In genomic region chr9:71962328-71962727, GRCh38 we compare ENCODE assay signal across 14 cellular contexts.
"Had no signal": no experiment of that assay in that cellular context is flagged by ENCODE, and none has a peak within 500 bp of the region (broad histone marks: within the 10 kb centered on the region; RNA-seq: fewer than 3 reads in every experiment).

No MANE protein-coding gene starts in this region.

- H3K36me3 ChIP-seq: upper lobe of right lung had no signal

- H3K4me3 ChIP-seq: gastroesophageal sphincter, heart left ventricle, suprapubic skin, upper lobe of right lung had no signal

- ATAC-seq: activated CD8-positive, alpha-beta memory T cell treated with anti-CD3 and anti-CD28 coated beads, Interleukin-2, amount 10 ng/mL, durations not matched to agents 7 days and 5 days; gastroesophageal sphincter; left ventricle myocardium superior; T-cell; upper lobe of right lung had no signal

- H3K27ac ChIP-seq: gastroesophageal sphincter, heart left ventricle, suprapubic skin, upper lobe of right lung had no signal

- H3K4me1 ChIP-seq: gastroesophageal sphincter, heart left ventricle, suprapubic skin, upper lobe of right lung had no signal

- DNase-seq: activated B cell treated with CpG ODN at 0.5 μM for 24 hours; activated CD4-positive, alpha-beta memory T cell treated with anti-CD3 and anti-CD28 coated beads, Interleukin-2, amount 10 ng/mL, durations not matched to agents 7 days and 5 days; activated CD4-positive, alpha-beta T cell treated with anti-CD3 and anti-CD28 coated beads for 4 hours; activated CD8-positive, alpha-beta memory T cell treated with anti-CD3 and anti-CD28 coated beads, Interleukin-2, amount 10 ng/mL, durations not matched to agents 7 days and 5 days; activated naive CD8-positive, alpha-beta T cell treated with anti-CD3 and anti-CD28 coated beads for 36 hours; amniotic stem cell; dermis blood vessel endothelial cell; endodermal cell; heart left ventricle; left ventricle myocardium superior; T-cell; upper lobe of right lung had no signal

- H3K9me3 ChIP-seq: gastroesophageal sphincter, suprapubic skin, upper lobe of right lung had no signal

- H3K27me3 ChIP-seq: gastroesophageal sphincter, heart left ventricle, suprapubic skin, upper lobe of right lung had no signal
